8 cellular contexts compared by ENCODE assay signal in the genomic region with DNA sequence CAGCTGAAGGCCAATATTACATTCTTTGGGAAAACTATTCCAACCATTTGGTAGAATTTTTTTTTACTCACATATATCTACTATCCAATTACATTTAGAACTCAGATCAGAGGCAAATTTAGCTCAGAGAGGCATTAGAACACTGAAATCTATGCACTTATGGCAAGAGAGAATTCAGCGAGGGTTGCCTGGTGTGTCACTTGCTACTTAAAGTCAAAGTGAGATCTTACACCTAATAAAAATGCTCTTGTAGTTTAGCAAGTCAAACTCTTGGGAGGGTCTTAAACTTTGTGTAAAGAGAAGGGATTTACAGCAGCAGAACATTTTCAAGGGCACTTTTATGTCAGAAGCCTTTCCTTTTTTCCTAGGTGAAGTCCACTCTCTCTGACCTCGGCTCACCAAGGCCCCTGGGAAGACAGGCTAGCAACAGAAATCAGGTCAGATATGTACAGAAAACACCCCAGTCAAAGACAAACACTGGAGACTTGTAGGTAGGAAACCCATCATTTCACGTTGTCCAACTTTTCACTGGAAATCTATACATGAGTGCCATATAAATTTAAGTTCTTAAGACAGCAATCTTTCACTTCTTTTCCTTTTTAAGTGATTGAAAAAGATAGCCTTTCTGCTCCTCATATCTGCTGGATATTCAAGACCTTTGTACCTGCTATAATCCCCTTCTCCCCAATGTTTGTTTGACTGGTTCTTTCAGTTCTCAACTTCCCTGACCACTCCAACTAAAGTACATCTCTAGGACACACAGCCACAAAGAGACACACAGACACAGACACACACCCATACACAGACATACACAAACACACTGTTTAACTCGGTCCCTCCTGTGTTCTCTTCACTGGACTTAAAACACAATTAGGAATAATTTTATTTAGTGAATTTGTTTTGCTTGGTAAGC.
"Had no signal": no experiment of that assay in that cellular context is flagged by ENCODE, and none has a peak within 500 bp of the region (broad histone marks: within the 10 kb centered on the region; RNA-seq: fewer than 3 reads in every experiment).

No MANE protein-coding gene starts in this region.

- H3K9me3 ChIP-seq: left ventricle myocardium inferior, neutrophil had no signal

- H3K27ac ChIP-seq: epithelial cell of prostate, left ventricle myocardium inferior, neutrophil had no signal

- H3K4me3 ChIP-seq: left ventricle myocardium inferior had no signal

- H3K27me3 ChIP-seq: neutrophil had no signal

- H3K36me3 ChIP-seq: left ventricle myocardium inferior, neutrophil had no signal

- DNase-seq: activated T-cell treated with anti-CD3 and anti-CD28 coated beads, Interleukin-2, amount 50 U/mL, for 1 hour; central memory CD4-positive, alpha-beta T cell; cortex of kidney; effector memory CD8-positive, alpha-beta T cell; left ventricle myocardium inferior; stimulated activated CD4-positive, alpha-beta T cell treated with anti-CD3 and anti-CD28 coated beads, Interleukin-4, amount 100 ng/mL, for 4 hours had no signal
